Comparison of ENCODE assay signal across 2 cellular contexts in the genomic region with DNA sequence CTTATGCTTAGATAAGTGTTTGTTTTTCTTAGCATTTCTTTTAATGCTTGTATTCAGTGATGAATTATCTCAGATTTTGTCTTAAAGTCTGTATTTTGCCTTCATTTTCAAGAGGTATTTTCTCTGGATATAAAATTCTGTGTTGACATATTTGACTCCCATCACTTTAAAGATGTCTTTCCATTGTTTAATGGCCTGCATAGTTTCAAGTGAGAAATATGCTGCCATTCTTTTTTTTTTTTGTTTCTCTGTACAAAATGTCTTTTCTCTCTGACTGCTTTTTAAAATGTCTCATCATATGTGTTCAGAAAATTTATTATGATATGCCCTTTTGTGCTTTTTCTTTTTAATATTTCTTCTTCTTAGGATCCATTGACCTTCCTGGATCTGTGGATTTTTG.
TF ChIP-seq lines count a peak whose summit lies in the region.

No MANE protein-coding gene starts in this region.

TF ChIP-seq in SK-N-SH, 30 proteins besides CTCF, POLR2A, EP300 and RAD21 (continued from another document):
- no peak for TF ChIP-seq EZH2phosphoT487 (IDR thresholded peaks at IDR 0.05; ENCODE audit: borderline replicate concordance, low read depth)
- TF ChIP-seq, protein P1, sequence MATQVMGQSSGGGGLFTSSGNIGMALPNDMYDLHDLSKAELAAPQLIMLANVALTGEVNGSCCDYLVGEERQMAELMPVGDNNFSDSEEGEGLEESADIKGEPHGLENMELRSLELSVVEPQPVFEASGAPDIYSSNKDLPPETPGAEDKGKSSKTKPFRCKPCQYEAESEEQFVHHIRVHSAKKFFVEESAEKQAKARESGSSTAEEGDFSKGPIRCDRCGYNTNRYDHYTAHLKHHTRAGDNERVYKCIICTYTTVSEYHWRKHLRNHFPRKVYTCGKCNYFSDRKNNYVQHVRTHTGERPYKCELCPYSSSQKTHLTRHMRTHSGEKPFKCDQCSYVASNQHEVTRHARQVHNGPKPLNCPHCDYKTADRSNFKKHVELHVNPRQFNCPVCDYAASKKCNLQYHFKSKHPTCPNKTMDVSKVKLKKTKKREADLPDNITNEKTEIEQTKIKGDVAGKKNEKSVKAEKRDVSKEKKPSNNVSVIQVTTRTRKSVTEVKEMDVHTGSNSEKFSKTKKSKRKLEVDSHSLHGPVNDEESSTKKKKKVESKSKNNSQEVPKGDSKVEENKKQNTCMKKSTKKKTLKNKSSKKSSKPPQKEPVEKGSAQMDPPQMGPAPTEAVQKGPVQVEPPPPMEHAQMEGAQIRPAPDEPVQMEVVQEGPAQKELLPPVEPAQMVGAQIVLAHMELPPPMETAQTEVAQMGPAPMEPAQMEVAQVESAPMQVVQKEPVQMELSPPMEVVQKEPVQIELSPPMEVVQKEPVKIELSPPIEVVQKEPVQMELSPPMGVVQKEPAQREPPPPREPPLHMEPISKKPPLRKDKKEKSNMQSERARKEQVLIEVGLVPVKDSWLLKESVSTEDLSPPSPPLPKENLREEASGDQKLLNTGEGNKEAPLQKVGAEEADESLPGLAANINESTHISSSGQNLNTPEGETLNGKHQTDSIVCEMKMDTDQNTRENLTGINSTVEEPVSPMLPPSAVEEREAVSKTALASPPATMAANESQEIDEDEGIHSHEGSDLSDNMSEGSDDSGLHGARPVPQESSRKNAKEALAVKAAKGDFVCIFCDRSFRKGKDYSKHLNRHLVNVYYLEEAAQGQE (IDR thresholded peaks at IDR 0.05; ENCODE audit: low read depth, low read length): no peak
- no peak for TF ChIP-seq CHD2 (IDR thresholded peaks at IDR 0.05; ENCODE audit: low read length, partially characterized antibody)
- no peak for TF ChIP-seq GATA2 (CRISPR knock-in tag; IDR thresholded peaks at IDR 0.05)
- no peak for TF ChIP-seq TEAD4 (IDR thresholded peaks at IDR 0.05; ENCODE audit: borderline replicate concordance, insufficient read depth)
- TF ChIP-seq, protein P2, sequence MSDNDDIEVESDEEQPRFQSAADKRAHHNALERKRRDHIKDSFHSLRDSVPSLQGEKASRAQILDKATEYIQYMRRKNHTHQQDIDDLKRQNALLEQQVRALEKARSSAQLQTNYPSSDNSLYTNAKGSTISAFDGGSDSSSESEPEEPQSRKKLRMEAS (IDR thresholded peaks at IDR 0.05; ENCODE audit: low read depth): no peak
- TF ChIP-seq YY1 (IDR thresholded peaks at IDR 0.05; ENCODE audit: low read depth): no peak
TF ChIP-seq in SK-N-SH: peak in this region for 0.

TF ChIP-seq in SK-N-SH treated with all-trans-retinoic acid at 6 μM for 48 hours, 23 proteins besides CTCF, POLR2A, EP300 and RAD21 (continued from another document):
- TF ChIP-seq, protein P3, sequence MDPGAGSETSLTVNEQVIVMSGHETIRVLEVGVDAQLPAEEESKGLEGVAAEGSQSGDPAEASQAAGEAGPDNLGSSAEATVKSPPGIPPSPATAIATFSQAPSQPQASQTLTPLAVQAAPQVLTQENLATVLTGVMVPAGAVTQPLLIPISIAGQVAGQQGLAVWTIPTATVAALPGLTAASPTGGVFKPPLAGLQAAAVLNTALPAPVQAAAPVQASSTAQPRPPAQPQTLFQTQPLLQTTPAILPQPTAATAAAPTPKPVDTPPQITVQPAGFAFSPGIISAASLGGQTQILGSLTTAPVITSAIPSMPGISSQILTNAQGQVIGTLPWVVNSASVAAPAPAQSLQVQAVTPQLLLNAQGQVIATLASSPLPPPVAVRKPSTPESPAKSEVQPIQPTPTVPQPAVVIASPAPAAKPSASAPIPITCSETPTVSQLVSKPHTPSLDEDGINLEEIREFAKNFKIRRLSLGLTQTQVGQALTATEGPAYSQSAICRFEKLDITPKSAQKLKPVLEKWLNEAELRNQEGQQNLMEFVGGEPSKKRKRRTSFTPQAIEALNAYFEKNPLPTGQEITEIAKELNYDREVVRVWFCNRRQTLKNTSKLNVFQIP (CRISPR knock-in tag; IDR thresholded peaks at IDR 0.05; ENCODE audit: borderline replicate concordance, low read depth): no peak
- TF ChIP-seq ESRRG (CRISPR knock-in tag; IDR thresholded peaks at IDR 0.05) (no peak), ZFP30 (CRISPR knock-in tag; IDR thresholded peaks at IDR 0.05) (no peak), CREB5 (CRISPR knock-in tag; IDR thresholded peaks at IDR 0.05; ENCODE audit: low read depth) (no peak), GLIS3 (CRISPR knock-in tag; IDR thresholded peaks at IDR 0.05) (no peak), ZC3H10 (CRISPR knock-in tag; IDR thresholded peaks at IDR 0.05) (no peak), ZNF565 (CRISPR knock-in tag; conservative IDR thresholded peaks at IDR 0.05; ENCODE audit: low read depth) (no peak), PPARA (CRISPR knock-in tag; IDR thresholded peaks at IDR 0.05; ENCODE audit: borderline replicate concordance) (no peak), PATZ1 (CRISPR knock-in tag; IDR thresholded peaks at IDR 0.05; ENCODE audit: borderline replicate concordance) (no peak), ZNF8 (CRISPR knock-in tag; IDR thresholded peaks at IDR 0.05) (no peak), OSR1 (CRISPR knock-in tag; IDR thresholded peaks at IDR 0.05) (no peak), ZFP3 (CRISPR knock-in tag; IDR thresholded peaks at IDR 0.05) (no peak), ZNF70 (CRISPR knock-in tag; IDR thresholded peaks at IDR 0.05) (no peak), ISL1 (CRISPR knock-in tag; IDR thresholded peaks at IDR 0.05) (no peak), SNAI2 (CRISPR knock-in tag; IDR thresholded peaks at IDR 0.05) (no peak), ARNTL (CRISPR knock-in tag; IDR thresholded peaks at IDR 0.05; ENCODE audit: borderline replicate concordance, low read depth) (no peak)
- TF ChIP-seq, protein P4, sequence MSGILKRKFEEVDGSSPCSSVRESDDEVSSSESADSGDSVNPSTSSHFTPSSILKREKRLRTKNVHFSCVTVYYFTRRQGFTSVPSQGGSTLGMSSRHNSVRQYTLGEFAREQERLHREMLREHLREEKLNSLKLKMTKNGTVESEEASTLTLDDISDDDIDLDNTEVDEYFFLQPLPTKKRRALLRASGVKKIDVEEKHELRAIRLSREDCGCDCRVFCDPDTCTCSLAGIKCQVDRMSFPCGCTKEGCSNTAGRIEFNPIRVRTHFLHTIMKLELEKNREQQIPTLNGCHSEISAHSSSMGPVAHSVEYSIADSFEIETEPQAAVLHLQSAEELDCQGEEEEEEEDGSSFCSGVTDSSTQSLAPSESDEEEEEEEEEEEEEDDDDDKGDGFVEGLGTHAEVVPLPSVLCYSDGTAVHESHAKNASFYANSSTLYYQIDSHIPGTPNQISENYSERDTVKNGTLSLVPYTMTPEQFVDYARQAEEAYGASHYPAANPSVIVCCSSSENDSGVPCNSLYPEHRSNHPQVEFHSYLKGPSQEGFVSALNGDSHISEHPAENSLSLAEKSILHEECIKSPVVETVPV (CRISPR knock-in tag; IDR thresholded peaks at IDR 0.05): no peak
